In genomic region chr2:107312240-107312639, GRCh38 we compare ENCODE assay signal across 20 cellular contexts.
"Had no signal": no experiment of that assay in that cellular context is flagged by ENCODE, and none has a peak within 500 bp of the region (broad histone marks: within the 10 kb centered on the region; RNA-seq: fewer than 3 reads in every experiment).

No MANE protein-coding gene starts in this region.

- DNase-seq: natural killer cell; occipital lobe; ovary; posterior cingulate gyrus; psoas muscle; right cardiac atrium; right lobe of liver; sigmoid colon; small intestine; stimulated activated CD4-positive, alpha-beta T cell treated with anti-CD3 and anti-CD28 coated beads, Interleukin-15, amount 100 ng/mL, for 24 hours; stimulated activated CD4-positive, alpha-beta T cell treated with anti-CD3 and anti-CD28 coated beads, Interleukin-2, amount 100 ng/mL, for 24 hours; stimulated activated CD4-positive, alpha-beta T cell treated with anti-CD3 and anti-CD28 coated beads, Interleukin-2, amount 100 ng/mL, for 48 hours; stimulated activated CD4-positive, alpha-beta T cell treated with anti-CD3 and anti-CD28 coated beads, Interleukin-4, amount 100 ng/mL, for 4 hours; stimulated activated naive B cell treated with anti-CD40 and anti-IgM and Interleukin-4, amounts not matched to agents 10 μg/mL and 1 μg/mL and 100 μg/mL, for 72 hours; stimulated activated naive CD4-positive, alpha-beta T cell treated with Interleukin-2 at 50 U/mL for 16 hours; stomach; thyroid gland; trophoblast cell; upper lobe of left lung had no signal

- ATAC-seq: natural killer cell; psoas muscle; right cardiac atrium; right lobe of liver; stimulated activated effector memory CD8-positive, alpha-beta T cell treated with anti-CD3 and anti-CD28 coated beads, Interleukin-12 subunit alpha, Interleukin-12 subunit beta, amount 100 ng/mL, for 72 hours; stimulated activated naive B cell treated with anti-CD40 and anti-IgM and Interleukin-4, amounts not matched to agents 10 μg/mL and 1 μg/mL and 100 μg/mL, for 72 hours had no signal
